8 cellular contexts compared by ENCODE assay signal in genomic region chr7:142753925-142754491, GRCh38. TPM values are rescaled to one million over a fixed set of nuclear protein-coding genes. Genes with fewer than 3 reads are reported as not detected.
"Had no signal": no experiment of that assay in that cellular context is flagged by ENCODE, and none has a peak within 500 bp of the region (broad histone marks: within the 10 kb centered on the region; RNA-seq: fewer than 3 reads in every experiment).

No MANE protein-coding gene starts in this region.

RNA-seq across cellular contexts. Expression of gene PRSS1, which starts 4.7 kb away (rescaled TPM):
- total RNA-seq: activated CD4-positive, alpha-beta memory T cell treated with anti-CD3 and anti-CD28 coated beads for 36 hours; activated CD4-positive, alpha-beta T cell treated with anti-CD3 and anti-CD28 coated beads, Interleukin-2, amount 10 ng/mL, durations not matched to agents 7 days and 5 days; activated naive CD4-positive, alpha-beta T cell treated with anti-CD3 and anti-CD28 coated beads, Interleukin-2, amount 50 U/mL, for 72 hours; ascending aorta; LHCN-M2; M059J; PC-3; T-helper 2 cell treated with Interferon-gamma antibody and Interleukin-4, amounts not matched to agents 100 ng/mL and 5 ng/mL, for 36 hours had no signal

RNA-seq across cellular contexts. Expression of gene PRSS2, which starts 16.8 kb away (rescaled TPM):
- total RNA-seq: activated CD4-positive, alpha-beta memory T cell treated with anti-CD3 and anti-CD28 coated beads for 36 hours; activated CD4-positive, alpha-beta T cell treated with anti-CD3 and anti-CD28 coated beads, Interleukin-2, amount 10 ng/mL, durations not matched to agents 7 days and 5 days; ascending aorta; LHCN-M2; M059J; T-helper 2 cell treated with Interferon-gamma antibody and Interleukin-4, amounts not matched to agents 100 ng/mL and 5 ng/mL, for 36 hours had no signal
